ENCODE assay signal across 15 cellular contexts in the genomic region with DNA sequence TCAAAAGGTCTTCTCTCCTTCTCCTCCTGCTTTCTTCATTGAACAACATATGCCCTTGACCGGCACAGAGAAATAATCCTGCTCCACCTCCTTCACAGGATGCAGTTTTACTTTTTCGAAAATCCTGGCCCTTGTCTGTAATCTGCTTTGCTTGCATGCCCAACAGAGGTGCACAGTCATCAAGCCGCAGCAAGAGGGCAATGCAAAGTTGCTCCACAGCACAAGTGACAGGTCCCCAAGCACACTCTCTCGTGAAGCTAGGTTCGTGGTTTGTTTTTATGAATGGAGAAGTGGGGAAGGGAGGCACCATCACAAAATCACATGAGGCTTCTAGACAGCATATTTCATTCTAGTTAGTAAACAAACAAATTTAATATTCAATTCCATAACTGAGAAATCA.
DNase-seq lines count a peak whose midpoint lies in the region; ATAC-seq and TF ChIP-seq lines count a peak whose summit lies in the region.
"Had no signal": no experiment of that assay in that cellular context is flagged by ENCODE, and none has a peak within 500 bp of the region (broad histone marks: within the 10 kb centered on the region; RNA-seq: fewer than 3 reads in every experiment).

No MANE protein-coding gene starts in this region.

- H3F3A ChIP-seq in smooth muscle cell (ENCODE audit: low read depth): no peaks in the 10 kb centered on the region

- no peak overlapping the region for H2AFZ ChIP-seq in smooth muscle cell (ENCODE audit: low read depth)
- H2AFZ ChIP-seq: PC-9 had no signal

- no peak overlapping the region for H3K9ac ChIP-seq in smooth muscle cell (ENCODE audit: low read depth)

- no peaks in the 10 kb centered on the region for H3K79me2 ChIP-seq in smooth muscle cell (ENCODE audit: low read depth)

- H3K27ac Mint-ChIP-seq in stimulated activated naive CD8-positive, alpha-beta T cell treated with anti-CD3 and anti-CD28 coated beads, Interleukin-15, amount 100 ng/mL, for 72 hours: no peak overlapping the region

- H4K20me1 ChIP-seq in smooth muscle cell (ENCODE audit: low read depth): no peaks in the 10 kb centered on the region

- no peak overlapping the region for H3K4me2 ChIP-seq in smooth muscle cell
- H3K4me2 ChIP-seq: PC-9 had no signal

- H3K36me3 ChIP-seq in upper lobe of right lung (no peaks in the 10 kb centered on the region), smooth muscle cell (ENCODE audit: low read depth) (no peaks in the 10 kb centered on the region)
- H3K36me3 ChIP-seq: HAP-1 had no signal

- H3K9me3 ChIP-seq in upper lobe of right lung: no peaks in the 10 kb centered on the region
- no peaks in the 10 kb centered on the region for H3K9me3 ChIP-seq in smooth muscle cell (replicated peaks; ENCODE audit: low read depth)
- H3K9me3 ChIP-seq: HAP-1 had no signal

- no peak for DNase-seq in stimulated activated naive CD8-positive, alpha-beta T cell treated with anti-CD3 and anti-CD28 coated beads, Interleukin-15, amount 100 ng/mL, for 72 hours
- DNase-seq in stimulated activated naive CD8-positive, alpha-beta T cell treated with anti-CD3 and anti-CD28 coated beads, Interleukin-15, Interleukin-2, amounts not matched to agents 100 U/mL and 50 U/mL, for 24 hours: no peak
- DNase-seq in NCI-H82 treated with DMSO at 0.1 percent for 48 hours (lab: John Stamatoyannopoulos, UW; ENCODE audit: unreplicated experiment): peak; percentile 54
- no peak for DNase-seq in upper lobe of right lung
- no peak for DNase-seq in amygdala (lab: John Stamatoyannopoulos, UW)
- no peak for DNase-seq in smooth muscle cell (lab: John Stamatoyannopoulos, UW; ENCODE audit: unreplicated experiment)
- DNase-seq in GF-D8 (lab: John Stamatoyannopoulos, UW): no peak
- DNase-seq: activated naive CD4-positive, alpha-beta T cell; dorsolateral prefrontal cortex; GDM1; IMR-90; PC-9; retina had no signal

- no peaks in the 10 kb centered on the region for H3K27me3 ChIP-seq in upper lobe of right lung
- no peaks in the 10 kb centered on the region for H3K27me3 ChIP-seq in smooth muscle cell (ENCODE audit: low read depth)
- H3K27me3 ChIP-seq: dorsolateral prefrontal cortex had no signal

- H3K27me3 Mint-ChIP-seq in stimulated activated naive CD8-positive, alpha-beta T cell treated with anti-CD3 and anti-CD28 coated beads, Interleukin-15, amount 100 ng/mL, for 72 hours: no peaks in the 10 kb centered on the region

- peak; percentile 48 for ATAC-seq in stimulated activated naive CD8-positive, alpha-beta T cell treated with anti-CD3 and anti-CD28 coated beads, Interleukin-15, amount 100 ng/mL, for 72 hours
- ATAC-seq in stimulated activated naive CD8-positive, alpha-beta T cell treated with anti-CD3 and anti-CD28 coated beads, Interleukin-15, Interleukin-2, amounts not matched to agents 100 U/mL and 50 U/mL, for 24 hours: no peak
- ATAC-seq in HG02759 (IDR thresholded peaks at IDR 0.05; ENCODE audit: unreplicated experiment): peak; percentile 65
- ATAC-seq in upper lobe of right lung: peak; percentile 48

- H3K4me3 Mint-ChIP-seq in stimulated activated naive CD8-positive, alpha-beta T cell treated with anti-CD3 and anti-CD28 coated beads, Interleukin-15, amount 100 ng/mL, for 72 hours: no peak overlapping the region

- no peaks in the 10 kb centered on the region for H3K4me1 Mint-ChIP-seq in stimulated activated naive CD8-positive, alpha-beta T cell treated with anti-CD3 and anti-CD28 coated beads, Interleukin-15, amount 100 ng/mL, for 72 hours

- H3K27ac ChIP-seq in upper lobe of right lung (no peak overlapping the region), smooth muscle cell (ENCODE audit: low read depth) (no peak overlapping the region)
- H3K27ac ChIP-seq: dorsolateral prefrontal cortex, PC-9 had no signal

- no peak for TF ChIP-seq CTCF in upper lobe of right lung (IDR thresholded peaks at IDR 0.05)
- TF ChIP-seq CTCF in smooth muscle cell (IDR thresholded peaks at IDR 0.05; ENCODE audit: borderline replicate concordance, insufficient read depth, poor library complexity, severe bottlenecking): no peak

- WGBS in smooth muscle cell (ENCODE audit: low lambda C conversion rate): 80% methylated on average over 5 of the region's 5 CpGs

- H3K4me3 ChIP-seq in upper lobe of right lung: no peak overlapping the region
- no peak overlapping the region for H3K4me3 ChIP-seq in smooth muscle cell
- H3K4me3 ChIP-seq: dorsolateral prefrontal cortex, HAP-1, PC-9 had no signal

- no peaks in the 10 kb centered on the region for H3K9me3 Mint-ChIP-seq in stimulated activated naive CD8-positive, alpha-beta T cell treated with anti-CD3 and anti-CD28 coated beads, Interleukin-15, amount 100 ng/mL, for 72 hours

- H3K4me1 ChIP-seq in upper lobe of right lung (no peaks in the 10 kb centered on the region), smooth muscle cell (ENCODE audit: low read depth) (no peaks in the 10 kb centered on the region)
- H3K4me1 ChIP-seq: HAP-1 had no signal

- intact Hi-C loops in upper lobe of right lung (cut with DNase I): no loop called here
